Comparison of ENCODE assay signal across 34 cellular contexts in the genomic region with DNA sequence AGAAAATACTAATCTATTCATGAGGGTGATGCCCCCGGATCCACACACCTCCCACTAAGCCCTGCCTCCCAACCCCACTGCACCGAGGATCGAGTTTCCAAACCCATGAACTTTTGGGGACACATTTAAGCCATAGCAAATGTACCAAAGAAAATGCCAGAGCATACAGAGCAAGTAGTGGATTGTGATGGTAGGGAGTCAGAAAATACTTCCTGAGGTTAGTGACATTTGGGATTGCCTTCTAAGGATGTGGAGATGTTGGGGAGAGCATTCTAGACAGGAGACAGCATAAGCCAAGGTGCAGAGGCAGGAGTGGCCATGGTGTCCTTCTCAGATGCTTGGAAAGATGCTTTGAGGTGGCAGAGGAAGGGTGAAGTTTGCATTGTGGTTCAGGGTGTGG.
"Had no signal": no experiment of that assay in that cellular context is flagged by ENCODE, and none has a peak within 500 bp of the region (broad histone marks: within the 10 kb centered on the region; RNA-seq: fewer than 3 reads in every experiment).

No MANE protein-coding gene starts in this region.

- H3K27ac ChIP-seq: adrenal gland, esophagus squamous epithelium, gastroesophageal sphincter, heart right ventricle, WERI-Rb-1 had no signal

- H3K27me3 Mint-ChIP-seq: activated CD4-positive, alpha-beta memory T cell treated with anti-CD3 and anti-CD28 coated beads for 36 hours; activated CD4-positive, alpha-beta T cell treated with anti-CD3 and anti-CD28 coated beads for 36 hours; activated CD4-positive, alpha-beta T cell treated with anti-CD3 and anti-CD28 coated beads, Interleukin-2, amount 10 ng/mL, durations not matched to agents 24 days and 14 days; activated CD8-positive, alpha-beta memory T cell treated with anti-CD3 and anti-CD28 coated beads, Interleukin-2, amount 10 ng/mL, durations not matched to agents 7 days and 5 days; activated naive CD4-positive, alpha-beta T cell treated with anti-CD3 and anti-CD28 coated beads, Interleukin-2, amount 50 U/mL, for 24 hours; activated naive CD8-positive, alpha-beta T cell treated with anti-CD3 and anti-CD28 coated beads for 36 hours had no signal

- H3K4me3 Mint-ChIP-seq: activated CD4-positive, alpha-beta memory T cell treated with anti-CD3 and anti-CD28 coated beads for 36 hours; activated CD4-positive, alpha-beta T cell treated with anti-CD3 and anti-CD28 coated beads for 36 hours; activated CD4-positive, alpha-beta T cell treated with anti-CD3 and anti-CD28 coated beads, Interleukin-2, amount 10 ng/mL, durations not matched to agents 24 days and 14 days; activated CD8-positive, alpha-beta memory T cell treated with anti-CD3 and anti-CD28 coated beads, Interleukin-2, amount 10 ng/mL, durations not matched to agents 7 days and 5 days; activated CD8-positive, alpha-beta T cell treated with anti-CD3 and anti-CD28 coated beads, Interleukin-2, amount 10 ng/mL, durations not matched to agents 7 days and 5 days; activated naive CD4-positive, alpha-beta T cell treated with anti-CD3 and anti-CD28 coated beads for 36 hours; activated naive CD4-positive, alpha-beta T cell treated with anti-CD3 and anti-CD28 coated beads, Interleukin-2, amount 50 U/mL, for 24 hours; activated naive CD8-positive, alpha-beta T cell treated with anti-CD3 and anti-CD28 coated beads for 36 hours; activated naive CD8-positive, alpha-beta T cell treated with anti-CD3 and anti-CD28 coated beads, Interleukin-2, amount 50 U/mL, for 24 hours; activated T-helper 1 cell treated with anti-CD3 and anti-CD28 coated beads, Interleukin-12 subunit alpha, Interleukin-12 subunit beta, Interleukin-2, Interleukin-4 antibody, amounts not matched to agents 30 ng/mL and 10 ng/mL and 1 ng/mL, durations not matched to agents 14 hours and 24 hours and 36 hours; effector memory CD8-positive, alpha-beta T cell; T-helper 1 cell treated with Interleukin-12 subunit alpha and Interleukin-12 subunit beta and Interleukin-4 antibody, amounts not matched to agents 30 μg/mL and 1 μg/mL, for 36 hours; T-helper 2 cell treated with Interferon-gamma antibody and Interleukin-4, amounts not matched to agents 5 μg/mL and 100 μg/mL, for 36 hours had no signal

- H3K36me3 ChIP-seq: adrenal gland, esophagus squamous epithelium, gastroesophageal sphincter had no signal

- DNase-seq: activated CD4-positive, alpha-beta memory T cell treated with anti-CD3 and anti-CD28 coated beads for 36 hours; activated CD4-positive, alpha-beta T cell treated with anti-CD3 and anti-CD28 coated beads for 36 hours; activated CD4-positive, alpha-beta T cell treated with anti-CD3 and anti-CD28 coated beads, Interleukin-2, amount 10 ng/mL, durations not matched to agents 24 days and 14 days; activated CD4-positive, CD25-positive, alpha-beta regulatory T cell; activated CD4-positive, CD25-positive, alpha-beta regulatory T cell treated with anti-CD3 and anti-CD28 coated beads, Interleukin-2, amount 50 U/mL, for 72 hours; activated CD8-positive, alpha-beta memory T cell treated with anti-CD3 and anti-CD28 coated beads, Interleukin-2, amount 10 ng/mL, durations not matched to agents 7 days and 5 days; activated CD8-positive, alpha-beta memory T cell treated with anti-CD3 and anti-CD28 coated beads, Interleukin-2, amount 50 U/mL, for 4 hours; activated CD8-positive, alpha-beta T cell treated with anti-CD3 and anti-CD28 coated beads, Interleukin-2, amount 10 ng/mL, durations not matched to agents 7 days and 5 days; activated effector memory CD4-positive, alpha-beta T cell treated with anti-CD3 and anti-CD28 coated beads, Interleukin-2, amount 50 U/mL, for 16 hours; activated naive CD4-positive, alpha-beta T cell treated with anti-CD3 and anti-CD28 coated beads for 36 hours; activated naive CD8-positive, alpha-beta T cell treated with anti-CD3 and anti-CD28 coated beads for 36 hours; activated naive CD8-positive, alpha-beta T cell treated with anti-CD3 and anti-CD28 coated beads, Interleukin-2, amount 50 U/mL, for 24 hours; activated T-cell treated with anti-CD3 and anti-CD28 coated beads, Interleukin-2, amount 50 U/mL, for 1 hour; activated T-cell treated with anti-CD3 and anti-CD28 coated beads, Interleukin-2, amount 50 U/mL, for 48 hours; adrenal gland; aorta; body of pancreas; cortex of kidney; dermis blood vessel endothelial cell; effector CD4-positive, alpha-beta T cell; effector memory CD8-positive, alpha-beta T cell; erythroblast; esophagus squamous epithelium; foreskin melanocyte; heart right ventricle; T1000; WERI-Rb-1 had no signal

- H3K27ac Mint-ChIP-seq: activated CD4-positive, alpha-beta memory T cell treated with anti-CD3 and anti-CD28 coated beads for 36 hours; activated CD4-positive, alpha-beta T cell treated with anti-CD3 and anti-CD28 coated beads for 36 hours; activated CD4-positive, alpha-beta T cell treated with anti-CD3 and anti-CD28 coated beads, Interleukin-2, amount 10 ng/mL, durations not matched to agents 24 days and 14 days; activated CD8-positive, alpha-beta memory T cell treated with anti-CD3 and anti-CD28 coated beads, Interleukin-2, amount 10 ng/mL, durations not matched to agents 7 days and 5 days; activated CD8-positive, alpha-beta T cell treated with anti-CD3 and anti-CD28 coated beads, Interleukin-2, amount 10 ng/mL, durations not matched to agents 7 days and 5 days; activated naive CD4-positive, alpha-beta T cell treated with anti-CD3 and anti-CD28 coated beads for 36 hours; activated naive CD4-positive, alpha-beta T cell treated with anti-CD3 and anti-CD28 coated beads, Interleukin-2, amount 50 U/mL, for 24 hours; activated naive CD8-positive, alpha-beta T cell treated with anti-CD3 and anti-CD28 coated beads for 36 hours; activated naive CD8-positive, alpha-beta T cell treated with anti-CD3 and anti-CD28 coated beads, Interleukin-2, amount 50 U/mL, for 24 hours; activated T-helper 1 cell treated with anti-CD3 and anti-CD28 coated beads, Interleukin-12 subunit alpha, Interleukin-12 subunit beta, Interleukin-2, Interleukin-4 antibody, amounts not matched to agents 30 ng/mL and 10 ng/mL and 1 ng/mL, durations not matched to agents 14 hours and 24 hours and 36 hours; activated T-helper 2 cell treated with anti-CD3 and anti-CD28 coated beads, Interferon-gamma antibody, Interleukin-2, Interleukin-4, amounts not matched to agents 10 μg/mL and 5 μg/mL and 100 μg/mL, durations not matched to agents 14 hours and 24 hours and 36 hours; effector memory CD8-positive, alpha-beta T cell; T-helper 1 cell treated with Interleukin-12 subunit alpha and Interleukin-12 subunit beta and Interleukin-4 antibody, amounts not matched to agents 30 μg/mL and 1 μg/mL, for 36 hours; T-helper 2 cell treated with Interferon-gamma antibody and Interleukin-4, amounts not matched to agents 5 μg/mL and 100 μg/mL, for 36 hours had no signal

- H3K4me3 ChIP-seq: adrenal gland, body of pancreas, esophagus squamous epithelium, gastroesophageal sphincter, heart right ventricle had no signal

- H3K9me3 Mint-ChIP-seq: activated CD4-positive, alpha-beta memory T cell treated with anti-CD3 and anti-CD28 coated beads for 36 hours; activated CD4-positive, alpha-beta T cell treated with anti-CD3 and anti-CD28 coated beads, Interleukin-2, amount 10 ng/mL, durations not matched to agents 24 days and 14 days; activated naive CD4-positive, alpha-beta T cell treated with anti-CD3 and anti-CD28 coated beads for 36 hours; activated naive CD4-positive, alpha-beta T cell treated with anti-CD3 and anti-CD28 coated beads, Interleukin-2, amount 50 U/mL, for 24 hours; activated naive CD8-positive, alpha-beta T cell treated with anti-CD3 and anti-CD28 coated beads for 36 hours; activated naive CD8-positive, alpha-beta T cell treated with anti-CD3 and anti-CD28 coated beads, Interleukin-2, amount 50 U/mL, for 24 hours; activated T-helper 1 cell treated with anti-CD3 and anti-CD28 coated beads, Interleukin-12 subunit alpha, Interleukin-12 subunit beta, Interleukin-2, Interleukin-4 antibody, amounts not matched to agents 30 ng/mL and 10 ng/mL and 1 ng/mL, durations not matched to agents 14 hours and 24 hours and 36 hours; activated T-helper 2 cell treated with anti-CD3 and anti-CD28 coated beads, Interferon-gamma antibody, Interleukin-2, Interleukin-4, amounts not matched to agents 10 μg/mL and 5 μg/mL and 100 μg/mL, durations not matched to agents 14 hours and 24 hours and 36 hours; effector memory CD8-positive, alpha-beta T cell; T-helper 1 cell treated with Interleukin-12 subunit alpha and Interleukin-12 subunit beta and Interleukin-4 antibody, amounts not matched to agents 30 μg/mL and 1 μg/mL, for 36 hours; T-helper 2 cell treated with Interferon-gamma antibody and Interleukin-4, amounts not matched to agents 5 μg/mL and 100 μg/mL, for 36 hours had no signal

- ATAC-seq: activated CD4-positive, alpha-beta T cell treated with anti-CD3 and anti-CD28 coated beads for 36 hours; activated CD8-positive, alpha-beta memory T cell treated with anti-CD3 and anti-CD28 coated beads, Interleukin-2, amount 10 ng/mL, durations not matched to agents 7 days and 5 days; activated CD8-positive, alpha-beta T cell treated with anti-CD3 and anti-CD28 coated beads, Interleukin-2, amount 10 ng/mL, durations not matched to agents 7 days and 5 days; activated naive CD8-positive, alpha-beta T cell treated with anti-CD3 and anti-CD28 coated beads, Interleukin-2, amount 50 U/mL, for 24 hours; body of pancreas; effector memory CD8-positive, alpha-beta T cell; gastroesophageal sphincter; heart right ventricle had no signal

- H3K27me3 ChIP-seq: adrenal gland, body of pancreas, esophagus squamous epithelium, gastroesophageal sphincter, heart right ventricle had no signal

- FAIRE-seq: colon had no signal

- H3K36me3 Mint-ChIP-seq: activated CD4-positive, alpha-beta memory T cell treated with anti-CD3 and anti-CD28 coated beads for 36 hours; activated naive CD4-positive, alpha-beta T cell treated with anti-CD3 and anti-CD28 coated beads, Interleukin-2, amount 50 U/mL, for 24 hours; activated naive CD8-positive, alpha-beta T cell treated with anti-CD3 and anti-CD28 coated beads for 36 hours had no signal

- H3K4me1 Mint-ChIP-seq: activated naive CD4-positive, alpha-beta T cell treated with anti-CD3 and anti-CD28 coated beads, Interleukin-2, amount 50 U/mL, for 24 hours had no signal

- H3K9me3 ChIP-seq: adrenal gland, body of pancreas, esophagus squamous epithelium, gastroesophageal sphincter, heart right ventricle had no signal
